In genomic region chr13:24215732-24216131, GRCh38 we compare ENCODE assay signal across 11 cellular contexts. TPM values are rescaled to one million over a fixed set of nuclear protein-coding genes. Genes with fewer than 3 reads are reported as not detected.
DNase-seq lines count a peak whose midpoint lies in the region; ATAC-seq, FAIRE-seq and TF ChIP-seq lines count a peak whose summit lies in the region.
"Had no signal": no experiment of that assay in that cellular context is flagged by ENCODE, and none has a peak within 500 bp of the region (broad histone marks: within the 10 kb centered on the region; RNA-seq: fewer than 3 reads in every experiment).

No MANE protein-coding gene starts in this region.

- intact Hi-C loops in heart right ventricle (cut with DNase I), result loop anchor here in 6 of 10 donors (2.0 to 5.0 kb wide), 4 partner anchors 53 to 193 kb away; partner anchors contain the start of gene SPATA13 (in 3 of the 6)
- intact Hi-C loops in activated CD4-positive, alpha-beta T cell treated with anti-CD3 and anti-CD28 coated beads for 36 hours (cut with DNase I, micrococcal nuclease), result no loop called here

- DNase-seq in Daoy (ENCODE audit: low read depth) (peak; percentile 19), heart right ventricle (peak in 1 of 2 donors; percentile 66), retina (peak; percentile 87), GM12892 (ENCODE audit: insufficient read length) (no peak)
- no peak for DNase-seq in activated CD4-positive, alpha-beta T cell treated with anti-CD3 and anti-CD28 coated beads for 36 hours
- DNase-seq: activated naive CD8-positive, alpha-beta T cell treated with anti-CD3 and anti-CD28 coated beads, Interleukin-2, amount 10 ng/mL, durations not matched to agents 7 days and 5 days; NCI-H748 treated with DMSO at 0.1 percent for 48 hours; stimulated activated CD4-positive, alpha-beta T cell treated with anti-CD3 and anti-CD28 coated beads, Interleukin-1b, Interleukin-23, amount 100 ng/mL, for 48 hours had no signal

- peaks cover 3 to 62% (median 44%) of the 10 kb centered on the region in 9 donors for H3K4me1 ChIP-seq in heart right ventricle

- no peaks in the 10 kb centered on the region for H3K36me3 Mint-ChIP-seq in activated CD4-positive, alpha-beta T cell treated with anti-CD3 and anti-CD28 coated beads for 36 hours (ENCODE audit: low read depth)
- H3K36me3 Mint-ChIP-seq: activated naive CD8-positive, alpha-beta T cell treated with anti-CD3 and anti-CD28 coated beads, Interleukin-2, amount 10 ng/mL, durations not matched to agents 7 days and 5 days had no signal

- H3K36me3 ChIP-seq in heart right ventricle, result no peaks in the 10 kb centered on the region

- no peak overlapping the region for H3K4me3 ChIP-seq in heart right ventricle

- TF ChIP-seq POLR2A in GM12892 (IDR thresholded peaks at IDR 0.05; ENCODE audit: low read depth, low read length), result no peak

- TF ChIP-seq CTCF in VCaP (conservative IDR thresholded peaks at IDR 0.05) (no peak), heart right ventricle (IDR thresholded peaks at IDR 0.05) (no peak)

- no peak overlapping the region for H3K27ac Mint-ChIP-seq in activated CD4-positive, alpha-beta T cell treated with anti-CD3 and anti-CD28 coated beads for 36 hours
- H3K27ac Mint-ChIP-seq: activated naive CD8-positive, alpha-beta T cell treated with anti-CD3 and anti-CD28 coated beads, Interleukin-2, amount 10 ng/mL, durations not matched to agents 7 days and 5 days had no signal

- no peaks in the 10 kb centered on the region for H3K27me3 ChIP-seq in heart right ventricle

- POLR2A ChIA-PET in activated CD4-positive, alpha-beta T cell treated with anti-CD3 and anti-CD28 coated beads for 36 hours (lab: Charles Lee), result interaction anchor here (0.7 kb wide), 1 partner anchor 55 kb away, joined by 3 read pairs; the partner anchor contains the start of gene SPATA13

- no peaks in the 10 kb centered on the region for H3K9me3 ChIP-seq in heart right ventricle

- ATAC-seq in heart right ventricle, result peak in 7 of 8 donors; percentile 67 to 82 (median 78)
- ATAC-seq in GM21576 (IDR thresholded peaks at IDR 0.05; ENCODE audit: unreplicated experiment), result no peak
- ATAC-seq in HG03439 (IDR thresholded peaks at IDR 0.05; ENCODE audit: unreplicated experiment), result no peak
- ATAC-seq in activated CD4-positive, alpha-beta T cell treated with anti-CD3 and anti-CD28 coated beads for 36 hours, result no peak

- H3K9me3 Mint-ChIP-seq in activated CD4-positive, alpha-beta T cell treated with anti-CD3 and anti-CD28 coated beads for 36 hours (ENCODE audit: low read depth), result no peaks in the 10 kb centered on the region
- H3K9me3 Mint-ChIP-seq: activated naive CD8-positive, alpha-beta T cell treated with anti-CD3 and anti-CD28 coated beads, Interleukin-2, amount 10 ng/mL, durations not matched to agents 7 days and 5 days had no signal

- 33 to 54% methylated on average over 2 of the region's 2 CpGs for WGBS in heart right ventricle, 2 donors

- no peak overlapping the region for H3K4me3 Mint-ChIP-seq in activated CD4-positive, alpha-beta T cell treated with anti-CD3 and anti-CD28 coated beads for 36 hours
- H3K4me3 Mint-ChIP-seq: activated naive CD8-positive, alpha-beta T cell treated with anti-CD3 and anti-CD28 coated beads, Interleukin-2, amount 10 ng/mL, durations not matched to agents 7 days and 5 days had no signal

- H3K27me3 Mint-ChIP-seq in activated CD4-positive, alpha-beta T cell treated with anti-CD3 and anti-CD28 coated beads for 36 hours, result no peaks in the 10 kb centered on the region
- H3K27me3 Mint-ChIP-seq: activated naive CD8-positive, alpha-beta T cell treated with anti-CD3 and anti-CD28 coated beads, Interleukin-2, amount 10 ng/mL, durations not matched to agents 7 days and 5 days had no signal

- FAIRE-seq in GM12892 (lab: Jason Lieb, UNC), result no peak

- peaks cover 15% of the 10 kb centered on the region for H3K4me1 Mint-ChIP-seq in activated CD4-positive, alpha-beta T cell treated with anti-CD3 and anti-CD28 coated beads for 36 hours

- CTCF ChIA-PET in activated CD4-positive, alpha-beta T cell treated with anti-CD3 and anti-CD28 coated beads for 36 hours (lab: Charles Lee), result interaction anchor here (0.6 to 2.2 kb wide), 5 partner anchors 15 to 480 kb away, joined by 3 to 5 read pairs (median 3); no protein-coding TSS in a partner anchor

- H3K27ac ChIP-seq in VCaP (peak overlapping the region; percentile 39; the same call in 1 of the 2 replicates), heart right ventricle (peak overlapping the region in 9 of 10 donors; percentile 14 to 72 (median 47))

RNA-seq across cellular contexts. Expression of gene SPATA13, which starts 55.2 kb away (rescaled TPM):
- 2.9 and 14.6 TPM in 2 replicates for total RNA-seq in Daoy (2014; rRNA removed; shearing (Covaris generic))
- total RNA-seq in heart right ventricle, result 10 to 100 TPM in 5 of 10 donors, 1 to 10 TPM in 5; 6.0 to 19.2 (median 10.2) TPM
- polyA plus RNA-seq in heart right ventricle, result 10 to 100 TPM in 1 of 2 donors, 1 to 10 TPM in 1; 3.3 to 21.4 TPM
- 5.6 TPM for polyA plus RNA-seq in GM12892 (2012; ENCODE audit: missing spikeins)
- total RNA-seq in activated CD4-positive, alpha-beta T cell treated with anti-CD3 and anti-CD28 coated beads for 36 hours, result 10 to 100 TPM; 47.6 to 51.5 TPM

Comparison
In these comparisons a context has a peak if more than half of its experiments do, and no peak if none do; other contexts are left out.
1. DNase-seq: peak in Daoy (single experiment) and retina (single experiment); none in GM12892 (single experiment) and activated CD4-positive, alpha-beta T cell treated with anti-CD3 and anti-CD28 coated beads for 36 hours (single experiment).
2. ATAC-seq: peak in heart right ventricle (7 of 8); none in GM21576 (single experiment), HG03439 (single experiment) and activated CD4-positive, alpha-beta T cell treated with anti-CD3 and anti-CD28 coated beads for 36 hours (single experiment).
3. intact Hi-C loops: an anchor here in heart right ventricle (2.0 to 5.0 kb wide); none called in activated CD4-positive, alpha-beta T cell treated with anti-CD3 and anti-CD28 coated beads for 36 hours.